Comparison of ENCODE assay signal across 26 cellular contexts in the genomic region with DNA sequence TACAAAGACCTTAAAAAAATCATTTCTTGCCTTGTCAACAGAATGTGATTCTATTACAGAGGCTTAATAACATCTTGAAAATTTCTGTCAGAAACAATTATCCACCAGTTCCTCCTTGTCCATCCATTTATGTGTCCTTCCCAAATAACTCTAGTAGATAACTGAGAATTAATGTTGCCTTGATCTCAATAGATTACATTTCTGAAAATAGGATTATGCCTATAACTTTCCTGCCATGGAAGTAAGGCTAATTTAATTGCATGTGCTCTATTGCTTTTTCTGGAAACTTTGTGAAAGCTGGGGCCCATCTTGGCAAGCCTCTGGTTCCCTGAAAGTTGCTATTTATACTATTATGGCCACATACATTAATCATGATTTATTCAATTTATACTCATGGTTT.
"Had no signal": no experiment of that assay in that cellular context is flagged by ENCODE, and none has a peak within 500 bp of the region (broad histone marks: within the 10 kb centered on the region; RNA-seq: fewer than 3 reads in every experiment).

No MANE protein-coding gene starts in this region.

- H3K27me3 Mint-ChIP-seq: dendritic cell treated with granulocyte-macrophage colony-stimulating factor and Interleukin-4, amounts not matched to agents 40 ng/mL and 50 ng/mL, for 4 days; effector memory CD8-positive, alpha-beta T cell had no signal

- DNase-seq: colonic mucosa; cortex of kidney; dermis blood vessel endothelial cell; dorsolateral prefrontal cortex; effector CD4-positive, alpha-beta T cell; effector CD8-positive, alpha-beta T cell; effector memory CD4-positive, alpha-beta T cell; effector memory CD8-positive, alpha-beta T cell; endodermal cell; erythroblast; esophagus squamous epithelium; foreskin fibroblast; foreskin keratinocyte; foreskin melanocyte; gastrocnemius medialis; glutamatergic neuron; head of caudate nucleus; heart left ventricle; heart right ventricle had no signal

- H3K9me3 Mint-ChIP-seq: dendritic cell treated with granulocyte-macrophage colony-stimulating factor and Interleukin-4, amounts not matched to agents 40 ng/mL and 50 ng/mL, for 4 days; endodermal cell had no signal

- H3K27ac Mint-ChIP-seq: dendritic cell treated with granulocyte-macrophage colony-stimulating factor and Interleukin-4, amounts not matched to agents 40 ng/mL and 50 ng/mL, for 4 days; effector memory CD8-positive, alpha-beta T cell; endodermal cell had no signal

- ATAC-seq: effector memory CD8-positive, alpha-beta T cell; esophagus mucosa; foreskin keratinocyte; gastrocnemius medialis; gastroesophageal sphincter; heart left ventricle; heart right ventricle had no signal

- H3K79me2 ChIP-seq: hepatocyte had no signal

- H3K4me1 ChIP-seq: colonic mucosa, esophagus muscularis mucosa, esophagus squamous epithelium, gastrocnemius medialis, gastroesophageal sphincter had no signal

- H3K4me3 ChIP-seq: colonic mucosa, coronary artery, dorsolateral prefrontal cortex, esophagus muscularis mucosa, esophagus squamous epithelium, gastrocnemius medialis, gastroesophageal sphincter, heart left ventricle, heart right ventricle, hepatocyte had no signal

- H3K27me3 ChIP-seq: colonic mucosa, dorsolateral prefrontal cortex, esophagus muscularis mucosa, esophagus squamous epithelium, foreskin keratinocyte, gastrocnemius medialis, gastroesophageal sphincter, heart left ventricle, heart right ventricle, hepatocyte had no signal

- H3K36me3 ChIP-seq: colonic mucosa, esophagus muscularis mucosa, esophagus squamous epithelium, gastrocnemius medialis, gastroesophageal sphincter, heart left ventricle, heart right ventricle had no signal

- H3K4me2 ChIP-seq: hepatocyte had no signal

- H3K9me3 ChIP-seq: colonic mucosa, esophagus muscularis mucosa, esophagus squamous epithelium, gastrocnemius medialis, gastroesophageal sphincter, heart left ventricle, heart right ventricle had no signal

- H2AFZ ChIP-seq: hepatocyte had no signal

- H3K4me3 Mint-ChIP-seq: dendritic cell treated with granulocyte-macrophage colony-stimulating factor and Interleukin-4, amounts not matched to agents 40 ng/mL and 50 ng/mL, for 4 days; effector memory CD8-positive, alpha-beta T cell; endodermal cell had no signal

- H3K27ac ChIP-seq: colonic mucosa, coronary artery, dorsolateral prefrontal cortex, epithelial cell of prostate, esophagus muscularis mucosa, esophagus squamous epithelium, foreskin keratinocyte, gastrocnemius medialis, gastroesophageal sphincter, heart left ventricle, heart right ventricle, hepatocyte had no signal
